In genomic region chr2:202638710-202639109, GRCh38 we compare ENCODE assay signal across 19 cellular contexts. TPM values are rescaled to one million over a fixed set of nuclear protein-coding genes. Genes with fewer than 3 reads are reported as not detected.
DNase-seq lines count a peak whose midpoint lies in the region; ATAC-seq, FAIRE-seq and TF ChIP-seq lines count a peak whose summit lies in the region.
"Had no signal": no experiment of that assay in that cellular context is flagged by ENCODE, and none has a peak within 500 bp of the region (broad histone marks: within the 10 kb centered on the region; RNA-seq: fewer than 3 reads in every experiment).

No MANE protein-coding gene starts in this region.

- TF ChIP-seq RAD21 in neural cell (conservative IDR thresholded peaks at IDR 0.05) = no peak

- H3K27ac Mint-ChIP-seq in activated CD8-positive, alpha-beta memory T cell treated with anti-CD3 and anti-CD28 coated beads, Interleukin-2, amount 10 ng/mL, durations not matched to agents 7 days and 5 days = no peak overlapping the region
- H3K27ac Mint-ChIP-seq in activated naive CD8-positive, alpha-beta T cell = peak overlapping the region; percentile 97

- no peaks in the 10 kb centered on the region for H3K36me3 ChIP-seq in HEK293 (ENCODE audit: control insufficient read depth in 2 of 2, insufficient read depth in 1 of 2, low read length in 2 of 2)
- no peaks in the 10 kb centered on the region for H3K36me3 ChIP-seq in neural cell (ENCODE audit: insufficient read depth, low read length)
- H3K36me3 ChIP-seq: breast epithelium, gastroesophageal sphincter, neutrophil, spleen had no signal

- no peaks in the 10 kb centered on the region for H3K9me3 Mint-ChIP-seq in activated CD8-positive, alpha-beta memory T cell treated with anti-CD3 and anti-CD28 coated beads, Interleukin-2, amount 10 ng/mL, durations not matched to agents 7 days and 5 days (ENCODE audit: low read depth)
- no peaks in the 10 kb centered on the region for H3K9me3 Mint-ChIP-seq in activated naive CD8-positive, alpha-beta T cell (ENCODE audit: low read depth)
- H3K9me3 Mint-ChIP-seq: CD14-positive monocyte had no signal

- H3K4me3 Mint-ChIP-seq in activated CD8-positive, alpha-beta memory T cell treated with anti-CD3 and anti-CD28 coated beads, Interleukin-2, amount 10 ng/mL, durations not matched to agents 7 days and 5 days = peak overlapping the region; percentile 21
- H3K4me3 Mint-ChIP-seq in activated naive CD8-positive, alpha-beta T cell = peak overlapping the region; percentile 89
- H3K4me3 Mint-ChIP-seq: CD14-positive monocyte had no signal

- ATAC-seq in activated CD8-positive, alpha-beta memory T cell treated with anti-CD3 and anti-CD28 coated beads, Interleukin-2, amount 10 ng/mL, durations not matched to agents 7 days and 5 days = no peak
- ATAC-seq: gastroesophageal sphincter had no signal

- H3K4me2 ChIP-seq in neural cell (ENCODE audit: low read length) = no peak overlapping the region
- H3K4me2 ChIP-seq: PC-9 had no signal

- peaks cover 48% of the 10 kb centered on the region for H3K4me1 Mint-ChIP-seq in activated CD8-positive, alpha-beta memory T cell treated with anti-CD3 and anti-CD28 coated beads, Interleukin-2, amount 10 ng/mL, durations not matched to agents 7 days and 5 days
- peaks cover 58% of the 10 kb centered on the region for H3K4me1 Mint-ChIP-seq in activated naive CD8-positive, alpha-beta T cell (ENCODE audit: low read depth)

- no peak overlapping the region for H3K9ac ChIP-seq in neural cell (ENCODE audit: low read length)

- no peak for TF ChIP-seq POLR2A in GM12892 (IDR thresholded peaks at IDR 0.05; ENCODE audit: low read depth, low read length)

- no peaks in the 10 kb centered on the region for H3K27me3 ChIP-seq in neural cell (ENCODE audit: insufficient read depth, low read depth, low read length)
- H3K27me3 ChIP-seq: breast epithelium, gastroesophageal sphincter, neutrophil, spleen had no signal

- H3K4me3 ChIP-seq in HEK293 (ENCODE audit: low read depth, low read length) (no peak overlapping the region), neural cell (ENCODE audit: low read length) (peak overlapping the region; percentile 57)
- H3K4me3 ChIP-seq: breast epithelium, gastroesophageal sphincter, PC-9, SK-N-MC had no signal

- H3K27me3 Mint-ChIP-seq in activated CD8-positive, alpha-beta memory T cell treated with anti-CD3 and anti-CD28 coated beads, Interleukin-2, amount 10 ng/mL, durations not matched to agents 7 days and 5 days = no peaks in the 10 kb centered on the region
- no peaks in the 10 kb centered on the region for H3K27me3 Mint-ChIP-seq in activated naive CD8-positive, alpha-beta T cell

- H3F3A ChIP-seq in neural cell (ENCODE audit: insufficient read depth, low read length, poor library complexity, severe bottlenecking) = no peaks in the 10 kb centered on the region

- H3K36me3 Mint-ChIP-seq in activated CD8-positive, alpha-beta memory T cell treated with anti-CD3 and anti-CD28 coated beads, Interleukin-2, amount 10 ng/mL, durations not matched to agents 7 days and 5 days = no peaks in the 10 kb centered on the region
- no peaks in the 10 kb centered on the region for H3K36me3 Mint-ChIP-seq in activated naive CD8-positive, alpha-beta T cell

- H3K4me1 ChIP-seq in HEK293 (ENCODE audit: control insufficient read depth, insufficient read depth, low read length) = peaks cover 22% of the 10 kb centered on the region
- H3K4me1 ChIP-seq: breast epithelium had no signal

- no peaks in the 10 kb centered on the region for H3K9me2 ChIP-seq in neural cell (ENCODE audit: insufficient read depth, low read length)

- POLR2A ChIA-PET in HEK293 (lab: Yijun Ruan, JAX) = no interaction called here

- peaks cover 72% of the 10 kb centered on the region for H3K79me2 ChIP-seq in neural cell (replicated peaks; ENCODE audit: insufficient read depth, low read length)

- H4K20me1 ChIP-seq in neural cell (ENCODE audit: insufficient read depth) = peaks cover 4% of the 10 kb centered on the region

- CTCF ChIA-PET in activated CD8-positive, alpha-beta memory T cell treated with anti-CD3 and anti-CD28 coated beads, Interleukin-2, amount 10 ng/mL, durations not matched to agents 7 days and 5 days (lab: Charles Lee) = no interaction called here
- CTCF ChIA-PET in HEK293 (lab: Yijun Ruan, JAX) = no interaction called here

- TF ChIP-seq CTCF in HEK293 (tag by site-specific recombination; IDR thresholded peaks at IDR 0.05) (no peak), neural cell (IDR thresholded peaks at IDR 0.05; ENCODE audit: poor library complexity, severe bottlenecking) (no peak)

- no peak for DNase-seq in activated CD8-positive, alpha-beta memory T cell treated with anti-CD3 and anti-CD28 coated beads, Interleukin-2, amount 10 ng/mL, durations not matched to agents 7 days and 5 days
- DNase-seq in activated CD8-positive, alpha-beta memory T cell treated with anti-CD3 and anti-CD28 coated beads, Interleukin-2, amount 50 U/mL, for 4 hours = no peak
- DNase-seq in stimulated activated CD4-positive, alpha-beta T cell treated with anti-CD3 and anti-CD28 coated beads, Interleukin-4, amount 100 ng/mL, for 24 hours = no peak
- no peak for DNase-seq in GM19239 (ENCODE audit: insufficient read length, low spot score)
- no peak for DNase-seq in GM12892 (ENCODE audit: insufficient read length)
- DNase-seq: ACHN, NCI-H1436 treated with DMSO at 0.1 percent for 48 hours, NCI-H2171 treated with DMSO at 0.1 percent for 48 hours, PC-9, spleen had no signal

- H3K9me3 ChIP-seq in HEK293 (ENCODE audit: control insufficient read depth, insufficient read depth, low read depth, low read length) = no peaks in the 10 kb centered on the region
- H3K9me3 ChIP-seq in neural cell (ENCODE audit: low read length) = peaks cover 8% of the 10 kb centered on the region
- H3K9me3 ChIP-seq: breast epithelium, gastroesophageal sphincter, neutrophil, spleen had no signal

- no peak overlapping the region for H2AFZ ChIP-seq in neural cell (ENCODE audit: low read depth, low read length)
- H2AFZ ChIP-seq: PC-9 had no signal

- H3K27ac ChIP-seq in HEK293 (ENCODE audit: extremely low read depth, low read depth, low read length) (no peak overlapping the region), neural cell (ENCODE audit: low read length) (no peak overlapping the region)
- H3K27ac ChIP-seq: breast epithelium, gastroesophageal sphincter, neutrophil, PC-9, SK-N-MC had no signal

- FAIRE-seq in GM19239 (lab: Jason Lieb, UNC) = no peak
- FAIRE-seq in GM12892 (lab: Jason Lieb, UNC) = no peak
- FAIRE-seq: HTR-8/SVneo had no signal

- no peak for TF ChIP-seq EP300 in neural cell (conservative IDR thresholded peaks at IDR 0.05; ENCODE audit: poor library complexity, severe bottlenecking)

TF ChIP-seq in HEK293, 187 proteins besides CTCF, POLR2A, EP300 and RAD21 (continues in another document):
- no peak for TF ChIP-seq TSHZ1 (tag by site-specific recombination; IDR thresholded peaks at IDR 0.05; ENCODE audit: borderline replicate concordance)

TF ChIP-seq in neural cell, 6 proteins besides CTCF, POLR2A, EP300 and RAD21:
- TF ChIP-seq EZH2 (IDR thresholded peaks at IDR 0.05; ENCODE audit: borderline replicate concordance, insufficient read depth, low read length, poor library complexity, severe bottlenecking) = no peak
- no peak for TF ChIP-seq POLR2AphosphoS5 (IDR thresholded peaks at IDR 0.05)
- no peak for TF ChIP-seq REST (IDR thresholded peaks at IDR 0.05; ENCODE audit: borderline replicate concordance)

RNA-seq across cellular contexts. Expression of gene FAM117B, which starts 3.9 kb away (rescaled TPM):
- 1 to 10 TPM; 3.7 to 3.8 TPM for total RNA-seq in activated CD8-positive, alpha-beta memory T cell treated with anti-CD3 and anti-CD28 coated beads, Interleukin-2, amount 10 ng/mL, durations not matched to agents 7 days and 5 days
- polyA plus RNA-seq in neural cell = 29.4 and 32.9 TPM in 2 replicates
- 51.6 and 69.9 TPM in 2 replicates for polyA minus RNA-seq in neural cell
- polyA plus RNA-seq in GM12892 (2012; ENCODE audit: missing spikeins) = 3.1 TPM
